ENCODE assay signal across 25 cellular contexts in genomic region chrX:135988245-135988644, GRCh38.
"Had no signal": no experiment of that assay in that cellular context is flagged by ENCODE, and none has a peak within 500 bp of the region (broad histone marks: within the 10 kb centered on the region; RNA-seq: fewer than 3 reads in every experiment).

No MANE protein-coding gene starts in this region.

- H3K4me2 ChIP-seq: KMS-11, PC-9 had no signal

- FAIRE-seq: astrocyte, TTC549 had no signal

- H2AFZ ChIP-seq: PC-9 had no signal

- H3K27me3 ChIP-seq: brain microvascular endothelial cell, cardiac muscle cell had no signal

- H3K9ac ChIP-seq: KMS-11 had no signal

- H3K4me3 ChIP-seq: cardiac muscle cell, PC-9 had no signal

- H3K36me3 ChIP-seq: brain microvascular endothelial cell, cardiac muscle cell had no signal

- H3K27ac ChIP-seq: brain microvascular endothelial cell, cardiac muscle cell, KMS-11, PC-9 had no signal

- DNase-seq: activated B cell treated with CpG ODN at 0.5 μM for 24 hours; activated CD4-positive, alpha-beta memory T cell treated with anti-CD3 and anti-CD28 coated beads for 36 hours; activated CD4-positive, alpha-beta T cell treated with anti-CD3 and anti-CD28 coated beads for 1 hour; activated CD4-positive, alpha-beta T cell treated with anti-CD3 and anti-CD28 coated beads, Interleukin-2, amount 10 ng/mL, durations not matched to agents 7 days and 5 days; activated effector memory CD4-positive, alpha-beta T cell treated with Interleukin-2 at 50 U/mL for 16 hours; activated naive CD4-positive, alpha-beta T cell; activated T-cell treated with anti-CD3 and anti-CD28 coated beads for 4 hours; amygdala; brain microvascular endothelial cell; cerebellar nuclear complex; MM.1S; NCI-H1105 treated with DMSO at 0.1 percent for 48 hours; NCI-H1436 treated with DMSO at 0.1 percent for 48 hours; NCI-H187; NCI-H2081; NCI-H446; NCI-H524; PC-9; SHP77 treated with DMSO at 0.1 percent for 48 hours; T-helper 2 cell; T1000 had no signal
